30 cellular contexts compared by ENCODE assay signal in the genomic region with DNA sequence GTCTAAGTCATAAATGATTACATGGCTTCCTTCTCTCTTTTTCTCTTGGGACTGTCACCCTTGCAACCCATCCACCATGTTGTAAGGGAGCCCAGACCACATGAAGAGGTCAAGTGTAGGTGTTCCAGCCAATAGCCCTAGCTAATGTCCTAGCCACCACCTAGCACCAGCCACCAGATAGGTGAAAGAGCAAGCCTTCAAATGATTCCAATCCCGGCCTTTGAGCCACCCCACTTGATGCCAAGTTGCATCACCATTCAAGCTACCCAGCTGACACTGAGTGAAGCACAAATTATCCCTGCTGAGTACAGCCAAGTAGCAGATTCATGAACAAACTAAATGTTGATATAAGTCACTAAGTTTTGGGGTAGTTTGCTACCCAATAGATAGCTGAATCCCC.
"Had no signal": no experiment of that assay in that cellular context is flagged by ENCODE, and none has a peak within 500 bp of the region (broad histone marks: within the 10 kb centered on the region; RNA-seq: fewer than 3 reads in every experiment).

No MANE protein-coding gene starts in this region.

- H3K27ac Mint-ChIP-seq: dendritic cell treated with granulocyte-macrophage colony-stimulating factor and Interleukin-4, amounts not matched to agents 40 ng/mL and 50 ng/mL, for 4 days; endodermal cell; memory B cell; natural killer cell had no signal

- DNase-seq: colonic mucosa; effector CD8-positive, alpha-beta T cell; foreskin keratinocyte; heart left ventricle; hypothalamus; immature natural killer cell; islet precursor cell; kidney glomerular epithelial cell; left colon; left ventricle myocardium superior; natural killer cell; nucleus accumbens; sigmoid colon; stimulated activated CD4-positive, alpha-beta T cell treated with anti-CD3 and anti-CD28 coated beads, Interleukin-2, amount 100 ng/mL, for 24 hours; stimulated activated CD4-positive, alpha-beta T cell treated with anti-CD3 and anti-CD28 coated beads, Interleukin-4, amount 100 ng/mL, for 24 hours; stimulated activated naive CD4-positive, alpha-beta T cell treated with Interleukin-2 at 50 U/mL for 16 hours; stomach; thyroid gland; trophoblast cell had no signal

- H3K4me3 Mint-ChIP-seq: dendritic cell treated with granulocyte-macrophage colony-stimulating factor and Interleukin-4, amounts not matched to agents 40 ng/mL and 50 ng/mL, for 4 days; endodermal cell; immature natural killer cell; memory B cell; natural killer cell had no signal

- H3K4me1 ChIP-seq: colonic mucosa, foreskin keratinocyte, prostate gland, vagina had no signal

- H3K27ac ChIP-seq: colonic mucosa, epithelial cell of prostate, esophagus muscularis mucosa, foreskin keratinocyte, gastroesophageal sphincter, heart left ventricle, prostate gland, right atrium auricular region, sigmoid colon, stomach, thyroid gland, vagina had no signal

- H3K36me3 Mint-ChIP-seq: memory B cell; natural killer cell; stimulated activated effector memory CD8-positive, alpha-beta T cell treated with anti-CD3 and anti-CD28 coated beads, Interleukin-12 subunit alpha, Interleukin-12 subunit beta, amount 100 ng/mL, for 72 hours had no signal

- H3K36me3 ChIP-seq: colonic mucosa, esophagus muscularis mucosa, gastroesophageal sphincter, heart left ventricle, prostate gland, right atrium auricular region, sigmoid colon, stomach, thyroid gland, vagina had no signal

- H3K9me3 Mint-ChIP-seq: dendritic cell treated with granulocyte-macrophage colony-stimulating factor and Interleukin-4, amounts not matched to agents 40 ng/mL and 50 ng/mL, for 4 days; natural killer cell; stimulated activated effector memory CD8-positive, alpha-beta T cell treated with anti-CD3 and anti-CD28 coated beads, Interleukin-12 subunit alpha, Interleukin-12 subunit beta, amount 100 ng/mL, for 72 hours had no signal

- ATAC-seq: foreskin keratinocyte; gastroesophageal sphincter; heart left ventricle; left colon; left ventricle myocardium superior; stimulated activated effector memory CD8-positive, alpha-beta T cell treated with anti-CD3 and anti-CD28 coated beads, Interleukin-12 subunit alpha, Interleukin-12 subunit beta, amount 100 ng/mL, for 72 hours had no signal

- H3K9me3 ChIP-seq: colonic mucosa, gastroesophageal sphincter, prostate gland, thyroid gland, vagina had no signal

- H3K27me3 ChIP-seq: foreskin keratinocyte, gastroesophageal sphincter, right atrium auricular region, thyroid gland, vagina had no signal

- H3K4me3 ChIP-seq: colonic mucosa, esophagus muscularis mucosa, gastroesophageal sphincter, heart left ventricle, lung, prostate gland, right atrium auricular region, sigmoid colon, stomach, thyroid gland, vagina had no signal
